1 cellular context compared by ENCODE assay signal in the genomic region with DNA sequence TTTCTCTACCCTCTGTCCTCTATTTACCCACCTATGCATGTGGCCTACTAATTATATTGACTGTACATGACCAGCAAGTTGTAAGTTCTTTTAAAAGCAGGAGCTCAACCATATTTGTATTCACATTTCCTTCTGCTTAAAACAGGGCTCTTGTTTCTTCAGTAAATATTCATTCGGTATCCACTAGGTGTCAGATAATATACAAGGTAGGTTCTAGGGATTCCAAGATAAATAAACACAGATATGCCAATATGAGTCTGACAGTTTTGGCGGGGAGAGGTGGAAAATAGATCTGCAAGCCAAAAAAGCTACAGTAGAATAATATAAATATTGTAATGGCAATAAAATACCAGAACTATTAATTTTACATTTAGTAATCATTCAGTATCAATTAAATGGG.
TF ChIP-seq lines count a peak whose summit lies in the region.

No MANE protein-coding gene starts in this region.

TF ChIP-seq in K562, 482 proteins besides CTCF, POLR2A, EP300 and RAD21 (continued from another document):
- TF ChIP-seq, protein P1, sequence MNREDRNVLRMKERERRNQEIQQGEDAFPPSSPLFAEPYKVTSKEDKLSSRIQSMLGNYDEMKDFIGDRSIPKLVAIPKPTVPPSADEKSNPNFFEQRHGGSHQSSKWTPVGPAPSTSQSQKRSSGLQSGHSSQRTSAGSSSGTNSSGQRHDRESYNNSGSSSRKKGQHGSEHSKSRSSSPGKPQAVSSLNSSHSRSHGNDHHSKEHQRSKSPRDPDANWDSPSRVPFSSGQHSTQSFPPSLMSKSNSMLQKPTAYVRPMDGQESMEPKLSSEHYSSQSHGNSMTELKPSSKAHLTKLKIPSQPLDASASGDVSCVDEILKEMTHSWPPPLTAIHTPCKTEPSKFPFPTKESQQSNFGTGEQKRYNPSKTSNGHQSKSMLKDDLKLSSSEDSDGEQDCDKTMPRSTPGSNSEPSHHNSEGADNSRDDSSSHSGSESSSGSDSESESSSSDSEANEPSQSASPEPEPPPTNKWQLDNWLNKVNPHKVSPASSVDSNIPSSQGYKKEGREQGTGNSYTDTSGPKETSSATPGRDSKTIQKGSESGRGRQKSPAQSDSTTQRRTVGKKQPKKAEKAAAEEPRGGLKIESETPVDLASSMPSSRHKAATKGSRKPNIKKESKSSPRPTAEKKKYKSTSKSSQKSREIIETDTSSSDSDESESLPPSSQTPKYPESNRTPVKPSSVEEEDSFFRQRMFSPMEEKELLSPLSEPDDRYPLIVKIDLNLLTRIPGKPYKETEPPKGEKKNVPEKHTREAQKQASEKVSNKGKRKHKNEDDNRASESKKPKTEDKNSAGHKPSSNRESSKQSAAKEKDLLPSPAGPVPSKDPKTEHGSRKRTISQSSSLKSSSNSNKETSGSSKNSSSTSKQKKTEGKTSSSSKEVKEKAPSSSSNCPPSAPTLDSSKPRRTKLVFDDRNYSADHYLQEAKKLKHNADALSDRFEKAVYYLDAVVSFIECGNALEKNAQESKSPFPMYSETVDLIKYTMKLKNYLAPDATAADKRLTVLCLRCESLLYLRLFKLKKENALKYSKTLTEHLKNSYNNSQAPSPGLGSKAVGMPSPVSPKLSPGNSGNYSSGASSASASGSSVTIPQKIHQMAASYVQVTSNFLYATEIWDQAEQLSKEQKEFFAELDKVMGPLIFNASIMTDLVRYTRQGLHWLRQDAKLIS (CRISPR knock-in tag; IDR thresholded peaks at IDR 0.05): no peak
- 0 out of 4 replicates have a peak, but pooled peaks of 1 of the 2 experiments have one; percentile 19 for TF ChIP-seq FOXK2 (conservative IDR thresholded peaks at IDR 0.05 in 1 of 2, IDR thresholded peaks at IDR 0.05 in 1 of 2; ENCODE audit: low read depth in 2 of 2)
- no peak for TF ChIP-seq ZBTB1 (CRISPR knock-in tag; IDR thresholded peaks at IDR 0.05; ENCODE audit: borderline replicate concordance, low read depth)
- no peak for TF ChIP-seq SP2 (IDR thresholded peaks at IDR 0.05; ENCODE audit: extremely low read depth, low read depth, low read length, poor library complexity, severe bottlenecking)
- no peak for TF ChIP-seq ZNF695 (CRISPR knock-in tag; IDR thresholded peaks at IDR 0.05)
- TF ChIP-seq HNRNPK (IDR thresholded peaks at IDR 0.05; ENCODE audit: low read depth, low read length, poor library complexity, severe bottlenecking): no peak
- TF ChIP-seq CCNT2 (IDR thresholded peaks at IDR 0.05; ENCODE audit: borderline replicate concordance, extremely low read depth, insufficient read length, low read depth, low read length): no peak
- TF ChIP-seq, protein P2, sequence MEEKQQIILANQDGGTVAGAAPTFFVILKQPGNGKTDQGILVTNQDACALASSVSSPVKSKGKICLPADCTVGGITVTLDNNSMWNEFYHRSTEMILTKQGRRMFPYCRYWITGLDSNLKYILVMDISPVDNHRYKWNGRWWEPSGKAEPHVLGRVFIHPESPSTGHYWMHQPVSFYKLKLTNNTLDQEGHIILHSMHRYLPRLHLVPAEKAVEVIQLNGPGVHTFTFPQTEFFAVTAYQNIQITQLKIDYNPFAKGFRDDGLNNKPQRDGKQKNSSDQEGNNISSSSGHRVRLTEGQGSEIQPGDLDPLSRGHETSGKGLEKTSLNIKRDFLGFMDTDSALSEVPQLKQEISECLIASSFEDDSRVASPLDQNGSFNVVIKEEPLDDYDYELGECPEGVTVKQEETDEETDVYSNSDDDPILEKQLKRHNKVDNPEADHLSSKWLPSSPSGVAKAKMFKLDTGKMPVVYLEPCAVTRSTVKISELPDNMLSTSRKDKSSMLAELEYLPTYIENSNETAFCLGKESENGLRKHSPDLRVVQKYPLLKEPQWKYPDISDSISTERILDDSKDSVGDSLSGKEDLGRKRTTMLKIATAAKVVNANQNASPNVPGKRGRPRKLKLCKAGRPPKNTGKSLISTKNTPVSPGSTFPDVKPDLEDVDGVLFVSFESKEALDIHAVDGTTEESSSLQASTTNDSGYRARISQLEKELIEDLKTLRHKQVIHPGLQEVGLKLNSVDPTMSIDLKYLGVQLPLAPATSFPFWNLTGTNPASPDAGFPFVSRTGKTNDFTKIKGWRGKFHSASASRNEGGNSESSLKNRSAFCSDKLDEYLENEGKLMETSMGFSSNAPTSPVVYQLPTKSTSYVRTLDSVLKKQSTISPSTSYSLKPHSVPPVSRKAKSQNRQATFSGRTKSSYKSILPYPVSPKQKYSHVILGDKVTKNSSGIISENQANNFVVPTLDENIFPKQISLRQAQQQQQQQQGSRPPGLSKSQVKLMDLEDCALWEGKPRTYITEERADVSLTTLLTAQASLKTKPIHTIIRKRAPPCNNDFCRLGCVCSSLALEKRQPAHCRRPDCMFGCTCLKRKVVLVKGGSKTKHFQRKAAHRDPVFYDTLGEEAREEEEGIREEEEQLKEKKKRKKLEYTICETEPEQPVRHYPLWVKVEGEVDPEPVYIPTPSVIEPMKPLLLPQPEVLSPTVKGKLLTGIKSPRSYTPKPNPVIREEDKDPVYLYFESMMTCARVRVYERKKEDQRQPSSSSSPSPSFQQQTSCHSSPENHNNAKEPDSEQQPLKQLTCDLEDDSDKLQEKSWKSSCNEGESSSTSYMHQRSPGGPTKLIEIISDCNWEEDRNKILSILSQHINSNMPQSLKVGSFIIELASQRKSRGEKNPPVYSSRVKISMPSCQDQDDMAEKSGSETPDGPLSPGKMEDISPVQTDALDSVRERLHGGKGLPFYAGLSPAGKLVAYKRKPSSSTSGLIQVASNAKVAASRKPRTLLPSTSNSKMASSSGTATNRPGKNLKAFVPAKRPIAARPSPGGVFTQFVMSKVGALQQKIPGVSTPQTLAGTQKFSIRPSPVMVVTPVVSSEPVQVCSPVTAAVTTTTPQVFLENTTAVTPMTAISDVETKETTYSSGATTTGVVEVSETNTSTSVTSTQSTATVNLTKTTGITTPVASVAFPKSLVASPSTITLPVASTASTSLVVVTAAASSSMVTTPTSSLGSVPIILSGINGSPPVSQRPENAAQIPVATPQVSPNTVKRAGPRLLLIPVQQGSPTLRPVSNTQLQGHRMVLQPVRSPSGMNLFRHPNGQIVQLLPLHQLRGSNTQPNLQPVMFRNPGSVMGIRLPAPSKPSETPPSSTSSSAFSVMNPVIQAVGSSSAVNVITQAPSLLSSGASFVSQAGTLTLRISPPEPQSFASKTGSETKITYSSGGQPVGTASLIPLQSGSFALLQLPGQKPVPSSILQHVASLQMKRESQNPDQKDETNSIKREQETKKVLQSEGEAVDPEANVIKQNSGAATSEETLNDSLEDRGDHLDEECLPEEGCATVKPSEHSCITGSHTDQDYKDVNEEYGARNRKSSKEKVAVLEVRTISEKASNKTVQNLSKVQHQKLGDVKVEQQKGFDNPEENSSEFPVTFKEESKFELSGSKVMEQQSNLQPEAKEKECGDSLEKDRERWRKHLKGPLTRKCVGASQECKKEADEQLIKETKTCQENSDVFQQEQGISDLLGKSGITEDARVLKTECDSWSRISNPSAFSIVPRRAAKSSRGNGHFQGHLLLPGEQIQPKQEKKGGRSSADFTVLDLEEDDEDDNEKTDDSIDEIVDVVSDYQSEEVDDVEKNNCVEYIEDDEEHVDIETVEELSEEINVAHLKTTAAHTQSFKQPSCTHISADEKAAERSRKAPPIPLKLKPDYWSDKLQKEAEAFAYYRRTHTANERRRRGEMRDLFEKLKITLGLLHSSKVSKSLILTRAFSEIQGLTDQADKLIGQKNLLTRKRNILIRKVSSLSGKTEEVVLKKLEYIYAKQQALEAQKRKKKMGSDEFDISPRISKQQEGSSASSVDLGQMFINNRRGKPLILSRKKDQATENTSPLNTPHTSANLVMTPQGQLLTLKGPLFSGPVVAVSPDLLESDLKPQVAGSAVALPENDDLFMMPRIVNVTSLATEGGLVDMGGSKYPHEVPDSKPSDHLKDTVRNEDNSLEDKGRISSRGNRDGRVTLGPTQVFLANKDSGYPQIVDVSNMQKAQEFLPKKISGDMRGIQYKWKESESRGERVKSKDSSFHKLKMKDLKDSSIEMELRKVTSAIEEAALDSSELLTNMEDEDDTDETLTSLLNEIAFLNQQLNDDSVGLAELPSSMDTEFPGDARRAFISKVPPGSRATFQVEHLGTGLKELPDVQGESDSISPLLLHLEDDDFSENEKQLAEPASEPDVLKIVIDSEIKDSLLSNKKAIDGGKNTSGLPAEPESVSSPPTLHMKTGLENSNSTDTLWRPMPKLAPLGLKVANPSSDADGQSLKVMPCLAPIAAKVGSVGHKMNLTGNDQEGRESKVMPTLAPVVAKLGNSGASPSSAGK (IDR thresholded peaks at IDR 0.05): 0 out of 2 replicates have a peak, but pooled peaks have one; percentile 23
- no peak for TF ChIP-seq NFIX (CRISPR knock-in tag; IDR thresholded peaks at IDR 0.05; ENCODE audit: low read depth)
TF ChIP-seq in K562: peak in this region for 3.
